ENCODE assay signal across 17 cellular contexts in the genomic region with DNA sequence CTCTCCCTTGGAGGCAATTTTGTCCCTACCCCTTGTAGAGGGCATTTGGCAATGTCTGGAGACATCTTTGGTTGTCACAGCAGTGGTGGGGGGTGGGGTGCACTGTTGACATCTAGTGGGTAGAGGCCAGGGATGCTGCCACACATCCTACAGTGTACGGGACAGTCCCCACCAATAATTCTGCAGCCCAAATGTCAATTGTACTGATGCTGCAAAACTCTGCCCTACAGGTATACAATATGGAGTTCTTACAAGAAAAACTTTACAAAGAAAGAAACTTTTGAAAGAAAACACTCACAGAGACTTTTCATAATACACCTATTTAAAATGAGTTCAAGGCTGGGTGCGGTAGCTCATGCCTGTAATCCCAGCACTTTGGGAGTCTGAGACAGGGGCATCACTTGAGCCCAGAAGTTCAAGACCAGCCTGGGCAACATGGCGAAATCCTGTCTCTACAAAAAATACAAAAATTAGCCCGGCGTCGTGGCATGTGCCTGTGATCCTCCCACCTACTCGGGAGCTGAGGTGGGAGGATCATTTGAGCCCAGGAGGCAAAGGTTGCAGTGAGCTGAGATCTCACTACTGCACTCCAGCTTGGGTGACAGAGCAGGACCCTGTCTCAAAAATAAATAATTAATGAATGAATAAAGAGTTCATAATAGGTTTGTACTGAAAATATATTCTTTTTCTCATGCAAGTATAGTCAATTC. TPM values are rescaled to one million over a fixed set of nuclear protein-coding genes. Genes with fewer than 3 reads are reported as not detected.
A peak's percentile ranks its signal among the peaks of the same experiment; 100 is the strongest.
DNase-seq lines count a peak whose midpoint lies in the region; ATAC-seq, FAIRE-seq and TF ChIP-seq lines count a peak whose summit lies in the region.
"Had no signal": no experiment of that assay in that cellular context is flagged by ENCODE, and none has a peak within 500 bp of the region (broad histone marks: within the 10 kb centered on the region; RNA-seq: fewer than 3 reads in every experiment).

No MANE protein-coding gene starts in this region.

- no peaks in the 10 kb centered on the region for H3K79me2 ChIP-seq in K562 (ENCODE audit: control insufficient read depth, insufficient read depth, low read length)

- no peaks in the 10 kb centered on the region for H3K36me3 Mint-ChIP-seq in stimulated activated memory B cell treated with anti-CD40 and anti-IgM and Interleukin-4, amounts not matched to agents 10 μg/mL and 1 μg/mL and 100 μg/mL, for 72 hours
- H3K36me3 Mint-ChIP-seq: CD14-positive monocyte; CD8-positive, alpha-beta memory T cell had no signal

- POLR2A ChIA-PET in K562 (lab: Yijun Ruan, JAX) = no interaction called here

- H3K9me3 Mint-ChIP-seq in stimulated activated memory B cell treated with anti-CD40 and anti-IgM and Interleukin-4, amounts not matched to agents 10 μg/mL and 1 μg/mL and 100 μg/mL, for 72 hours = peaks cover 3% of the 10 kb centered on the region
- H3K9me3 Mint-ChIP-seq: CD8-positive, alpha-beta memory T cell had no signal

- ATAC-seq in K562 = no peak
- peak in 3 of 4 donors; percentile 31 to 76 (median 54) for ATAC-seq in right lobe of liver
- ATAC-seq in stimulated activated memory B cell treated with anti-CD40 and anti-IgM and Interleukin-4, amounts not matched to agents 10 μg/mL and 1 μg/mL and 100 μg/mL, for 72 hours = no peak
- ATAC-seq in HG03571 (IDR thresholded peaks at IDR 0.05; ENCODE audit: unreplicated experiment) = no peak

- TF ChIP-seq RAD21 in K562 (CRISPR knock-in tag; conservative IDR thresholded peaks at IDR 0.05 in 1 of 2, IDR thresholded peaks at IDR 0.05 in 1 of 2) = no peak

- H3K4me1 ChIP-seq in K562 (replicated peaks in 1 of 2; ENCODE audit: control insufficient read depth in 2 of 2, insufficient read depth in 2 of 2, low read length in 2 of 2) = no peaks in the 10 kb centered on the region
- peaks cover 0 to 25% (median 12%) of the 10 kb centered on the region in 4 donors for H3K4me1 ChIP-seq in right lobe of liver
- H3K4me1 ChIP-seq: SJSA1 had no signal

- H4K20me1 ChIP-seq in K562 (replicated peaks; ENCODE audit: control insufficient read depth, insufficient read depth, low read length) = no peaks in the 10 kb centered on the region

- no peak for TF ChIP-seq EP300 in K562 (IDR thresholded peaks at IDR 0.05; ENCODE audit: low read length)

- peak overlapping the region; percentile 98 for H3K27ac ChIP-seq in C4-2B
- H3K27ac ChIP-seq in K562 (ENCODE audit: extremely low read depth, low read depth, low read length) = no peak overlapping the region
- H3K27ac ChIP-seq in right lobe of liver = peak overlapping the region in 2 of 3 donors; percentile 79 to 96
- H3K27ac ChIP-seq: GM23248, KMS-11, SJSA1 had no signal

- H2AFZ ChIP-seq in K562 (ENCODE audit: low read depth, low read length) = no peak overlapping the region

- intact Hi-C loops in K562 (cut with micrococcal nuclease) = loop anchor here (1.0 to 5.0 kb wide), 2 partner anchors 106 to 216 kb away; no protein-coding TSS in a partner anchor
- intact Hi-C loops in right lobe of liver (cut with DNase I) = no loop called here

- BruUV-seq in K562 (replicated peaks; lab: Mats Ljungman, UMichigan) = no TSS peak

- H3K4me1 Mint-ChIP-seq in stimulated activated memory B cell treated with anti-CD40 and anti-IgM and Interleukin-4, amounts not matched to agents 10 μg/mL and 1 μg/mL and 100 μg/mL, for 72 hours = no peaks in the 10 kb centered on the region

- no peak overlapping the region for H3K4me3 Mint-ChIP-seq in stimulated activated memory B cell treated with anti-CD40 and anti-IgM and Interleukin-4, amounts not matched to agents 10 μg/mL and 1 μg/mL and 100 μg/mL, for 72 hours
- H3K4me3 Mint-ChIP-seq: B cell; CD14-positive monocyte; CD8-positive, alpha-beta memory T cell had no signal

- no peaks in the 10 kb centered on the region for H3K9me1 ChIP-seq in K562 (ENCODE audit: control insufficient read depth, insufficient read depth, low read length)

- 0 out of 2 replicates have a peak, but pooled peaks cover 2% of the 10 kb centered on the region for H3K9me3 ChIP-seq in K562 (replicated peaks; ENCODE audit: control insufficient read depth, insufficient read depth, low read depth, low read length)
- H3K9me3 ChIP-seq in right lobe of liver = no peaks in the 10 kb centered on the region
- H3K9me3 ChIP-seq: SJSA1 had no signal

- DNase-seq in K562 (ENCODE audit: extremely low read depth in 1 of 4, low spot score in 3 of 4) (no peak), right lobe of liver (peak in 2 of 3 donors; percentile 30 to 65), SKM-1 (lab: John Stamatoyannopoulos, UW; ENCODE audit: unreplicated experiment) (no peak), DMS79 treated with DMSO at 0.1 percent for 48 hours (lab: John Stamatoyannopoulos, UW) (no peak)
- no peak for DNase-seq in stimulated activated CD4-positive, alpha-beta T cell treated with anti-CD3 and anti-CD28 coated beads, Interleukin-15, amount 100 ng/mL, for 24 hours
- DNase-seq: NCI-H446 treated with DMSO at 0.1 percent for 48 hours, Right ventricle myocardium superior had no signal

- no peak for FAIRE-seq in K562 (lab: Jason Lieb, UNC)
- FAIRE-seq: HTR-8/SVneo had no signal

- H3K27ac Mint-ChIP-seq in stimulated activated memory B cell treated with anti-CD40 and anti-IgM and Interleukin-4, amounts not matched to agents 10 μg/mL and 1 μg/mL and 100 μg/mL, for 72 hours = peak overlapping the region; percentile 77
- H3K27ac Mint-ChIP-seq: B cell had no signal

- H3K4me3 ChIP-seq in K562 (no peak overlapping the region), right lobe of liver (no peak overlapping the region)
- H3K4me3 ChIP-seq: GM23248, SJSA1 had no signal

- peaks cover 0 to under 1% of the 10 kb centered on the region in 2 experiments; a peak in 1 of 5 replicates for H3K27me3 ChIP-seq in K562 (ENCODE audit: control insufficient read depth in 2 of 2, insufficient read depth in 2 of 2, low read length in 2 of 2)
- no peaks in the 10 kb centered on the region for H3K27me3 ChIP-seq in right lobe of liver
- H3K27me3 ChIP-seq: SJSA1 had no signal

- WGBS in K562 (ENCODE audit: insufficient coverage, low coverage, missing lambda C conversion rate) = 0% methylated on average over 7 of the region's 7 CpGs
- 30% methylated on average over 7 of the region's 7 CpGs for WGBS in right lobe of liver (ENCODE audit: insufficient coverage, low coverage, low lambda C conversion rate, missing lambda C conversion rate)

- no peak overlapping the region for H3K4me2 ChIP-seq in K562 (ENCODE audit: insufficient read depth, low read length)
- H3K4me2 ChIP-seq: KMS-11 had no signal

- CTCF ChIA-PET in K562 (lab: Yijun Ruan, JAX; ENCODE audit: low intra/inter-chr PET ratio) = interaction anchor here (0.6 to 2.4 kb wide), 5 partner anchors 206 to 397 kb away, joined by 3 to 26 read pairs (median 5); no protein-coding TSS in a partner anchor

- no peak for TF ChIP-seq CTCF in C4-2B (conservative IDR thresholded peaks at IDR 0.05)
- no peak for TF ChIP-seq CTCF in K562 (IDR thresholded peaks at IDR 0.05 in 2 of 3, conservative IDR thresholded peaks at IDR 0.05 in 1 of 3; ENCODE audit: insufficient read depth in 2 of 3, low read depth in 1 of 3, low read length in 3 of 3)
- TF ChIP-seq CTCF in right lobe of liver (IDR thresholded peaks at IDR 0.05) = no peak

- H3K36me3 ChIP-seq in K562 (ENCODE audit: control insufficient read depth, insufficient read depth, low read length) = no peaks in the 10 kb centered on the region
- H3K36me3 ChIP-seq in right lobe of liver = no peaks in the 10 kb centered on the region
- H3K36me3 ChIP-seq: SJSA1 had no signal

- no peaks in the 10 kb centered on the region for H3K27me3 Mint-ChIP-seq in stimulated activated memory B cell treated with anti-CD40 and anti-IgM and Interleukin-4, amounts not matched to agents 10 μg/mL and 1 μg/mL and 100 μg/mL, for 72 hours
- H3K27me3 Mint-ChIP-seq: B cell had no signal

- no peak overlapping the region for H3K9ac ChIP-seq in K562 (ENCODE audit: insufficient read depth in 1 of 2, low read depth in 2 of 2, low read length in 2 of 2)
- H3K9ac ChIP-seq: GM23248, KMS-11 had no signal

- in situ Hi-C loops in K562 (cut with MboI) = no loop called here

- no peak for TF ChIP-seq POLR2A in K562 (conservative IDR thresholded peaks at IDR 0.05)
- no peak for TF ChIP-seq POLR2A in right lobe of liver (IDR thresholded peaks at IDR 0.05)

RNA-seq across cellular contexts. Expression of a gene that starts 59.4 kb away (rescaled TPM):
- total RNA-seq in K562 (2011; cell fraction: chromatin; rRNA removed; ENCODE audit: low replicate concordance) = 5.2 and 10.4 TPM in 2 replicates
- 3.8 and 5.5 TPM in 2 replicates for total RNA-seq in K562 (2011; cell fraction: nucleolus; rRNA removed)
- 4.5 and 8.7 TPM in 2 replicates for total RNA-seq in K562 (2011; cell fraction: nucleoplasm; rRNA removed)
- total RNA-seq in K562 (2014; rRNA removed) = 0.73 and 0.98 TPM in 2 replicates
- total RNA-seq in K562 (2014; rRNA removed; fragmentation: Illumina TruSeq; extraction: Trizol) = 2.1 and 2.9 TPM in 2 replicates
- total RNA-seq in K562 (2015; rRNA removed; fragmentation: Illumina TruSeq; extraction: Trizol) = 0.76 and 1.4 TPM in 2 replicates
- total RNA-seq in K562 (2021) = 3.3 TPM in 2 replicates
- polyA plus RNA-seq in K562 (2011; rRNA removed) = 5.6 and 6.2 TPM in 2 replicates
- polyA plus RNA-seq in K562 (2011; cell fraction: cytosol; rRNA removed) = 6.1 and 8.6 TPM in 2 replicates
- 2.2 and 3.7 TPM in 2 replicates for polyA plus RNA-seq in K562 (2011; cell fraction: nucleus; rRNA removed)
- 4.0 and 5.3 TPM in 2 replicates for polyA plus RNA-seq in K562 (2012)
- polyA plus RNA-seq in K562 (2014; fragmentation: Illumina TruSeq; extraction: Trizol) = 3.1 and 3.8 TPM in 2 replicates
- polyA plus RNA-seq in K562 (2014; fragmentation: Nextera tagmentation; extraction: Ambion mirVana) = 1 to 10 TPM; 3.1 TPM
- polyA plus RNA-seq in K562 (2014; rRNA removed) = 0.78 and 0.89 TPM in 2 replicates
- polyA minus RNA-seq in K562 (2011; rRNA and poly(A)+ RNA removed) = 6.8 and 11.1 TPM in 2 replicates
- 3.0 and 3.7 TPM in 2 replicates for polyA minus RNA-seq in K562 (2011; cell fraction: cytosol; rRNA and poly(A)+ RNA removed)
- 1.1 and 1.3 TPM in 2 replicates for polyA minus RNA-seq in K562 (2011; cell fraction: nucleus; rRNA and poly(A)+ RNA removed)
- 10 to 100 TPM; 38.5 to 95.6 (median 58.4) TPM for total RNA-seq in right lobe of liver
- total RNA-seq: B cell; CD8-positive, alpha-beta memory T cell had no signal
- polyA plus RNA-seq: CD14-positive monocyte; CD8-positive, alpha-beta memory T cell had no signal

Comparison
In these comparisons a context has a peak if more than half of its experiments do, and no peak if none do; other contexts are left out.
1. ATAC-seq: peak in right lobe of liver (3 of 4); none in K562 (single experiment), stimulated activated memory B cell treated with anti-CD40 and anti-IgM and Interleukin-4, amounts not matched to agents 10 μg/mL and 1 μg/mL and 100 μg/mL, for 72 hours (single experiment) and HG03571 (single experiment).
2. DNase-seq: peak in right lobe of liver (2 of 3); none in K562 (0 of 4), SKM-1 (single experiment), stimulated activated CD4-positive, alpha-beta T cell treated with anti-CD3 and anti-CD28 coated beads, Interleukin-15, amount 100 ng/mL, for 24 hours (single experiment) and DMS79 treated with DMSO at 0.1 percent for 48 hours (single experiment).